Comparison of ENCODE assay signal across 10 cellular contexts in the genomic region with DNA sequence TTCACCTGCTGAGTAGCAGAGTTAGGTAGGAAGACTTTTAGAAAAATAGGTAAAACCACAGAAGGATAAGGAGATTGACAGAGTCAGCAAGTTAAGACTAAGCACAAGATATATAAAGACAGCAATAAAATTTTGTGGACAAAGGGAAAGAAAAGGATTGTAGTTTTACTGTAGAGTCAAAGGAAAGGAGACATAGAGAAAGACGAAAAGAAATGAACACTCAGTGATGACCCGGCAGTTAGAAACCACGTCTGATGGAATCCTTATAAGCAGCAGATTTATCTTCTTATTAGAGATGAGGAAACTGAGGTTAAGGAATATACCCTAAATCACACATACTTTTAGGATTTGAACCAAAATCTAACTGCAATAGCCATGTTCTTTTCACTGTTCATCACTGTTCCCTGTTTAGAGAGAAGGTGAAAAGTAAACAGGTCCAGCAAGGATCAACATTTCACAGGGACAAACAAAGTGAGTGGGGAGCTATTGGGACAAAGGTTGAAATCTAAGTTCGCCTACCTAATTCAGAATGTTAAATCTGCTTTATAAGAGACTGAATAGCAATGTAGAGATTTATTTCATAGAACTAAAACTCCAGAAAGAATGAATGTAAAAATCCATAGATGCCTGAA. TPM values are rescaled to one million over a fixed set of nuclear protein-coding genes. Genes with fewer than 3 reads are reported as not detected.
"Had no signal": no experiment of that assay in that cellular context is flagged by ENCODE, and none has a peak within 500 bp of the region (broad histone marks: within the 10 kb centered on the region; RNA-seq: fewer than 3 reads in every experiment).

No MANE protein-coding gene starts in this region.

- H3K4me3 ChIP-seq: body of pancreas, uterus had no signal

- H3K27me3 ChIP-seq: body of pancreas, uterus had no signal

- DNase-seq: activated naive CD4-positive, alpha-beta T cell treated with anti-CD3 and anti-CD28 coated beads, Interleukin-2, amount 50 U/mL, for 16 hours; body of pancreas; glutamatergic neuron; left cardiac atrium; stimulated activated CD4-positive, alpha-beta T cell treated with anti-CD3 and anti-CD28 coated beads, Interleukin-15, amount 100 ng/mL, for 24 hours; stimulated activated CD4-positive, alpha-beta T cell treated with anti-CD3 and anti-CD28 coated beads, Interleukin-4, amount 100 ng/mL, for 24 hours; stimulated activated naive CD8-positive, alpha-beta T cell treated with anti-CD3 and anti-CD28 coated beads, Interleukin-15, amount 100 ng/mL, for 72 hours; uterus had no signal

- H3K9me3 ChIP-seq: body of pancreas, uterus had no signal

- H3K36me3 ChIP-seq: uterus had no signal

- ATAC-seq: activated CD4-positive, CD25-positive, alpha-beta regulatory T cell treated with anti-CD3 and anti-CD28 coated beads, Interleukin-2, amount 50 U/mL, for 24 hours; body of pancreas; left cardiac atrium; stimulated activated naive CD8-positive, alpha-beta T cell treated with anti-CD3 and anti-CD28 coated beads, Interleukin-15, amount 100 ng/mL, for 72 hours had no signal

- H3K4me1 ChIP-seq: uterus had no signal

- H3K27ac ChIP-seq: body of pancreas, uterus had no signal

RNA-seq across cellular contexts. Expression of a gene that starts 6.8 kb away (rescaled TPM):
- polyA plus RNA-seq: neural cell had no signal
